Comparison of ENCODE assay signal across 2 cellular contexts in the genomic region with DNA sequence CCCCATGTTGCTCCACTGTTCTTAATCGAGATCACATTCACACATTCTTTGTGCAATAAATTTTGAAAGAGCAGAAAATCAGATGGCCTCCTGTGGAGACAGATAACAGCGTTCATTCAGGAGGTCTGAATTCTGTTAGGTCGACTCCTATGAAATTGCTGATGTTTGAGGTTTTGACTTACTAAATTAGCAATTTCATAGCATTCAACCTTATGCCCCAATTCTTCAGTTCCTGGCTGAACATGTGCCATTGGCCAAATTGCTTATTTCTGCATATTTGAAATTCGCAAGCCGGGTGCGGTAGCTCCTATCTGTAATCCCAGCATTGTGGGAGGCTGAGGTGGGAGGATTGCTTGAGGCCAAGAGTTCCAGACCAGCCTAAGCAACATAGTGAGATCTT.
TF ChIP-seq lines count a peak whose summit lies in the region.

No MANE protein-coding gene starts in this region.

TF ChIP-seq in A549, 52 proteins besides CTCF, POLR2A, EP300 and RAD21:
- no peak for TF ChIP-seq GATA3 (IDR thresholded peaks at IDR 0.05; ENCODE audit: borderline replicate concordance)
- peak; percentile 50 for TF ChIP-seq MAFK (IDR thresholded peaks at IDR 0.05; ENCODE audit: partially characterized antibody)
TF ChIP-seq in A549: peak in this region for 1.

TF ChIP-seq in K562, 482 proteins besides CTCF, POLR2A, EP300 and RAD21:
- peak; percentile 24; the same call in 1 of the 2 replicates for TF ChIP-seq ZNF316 (IDR thresholded peaks at IDR 0.05)
- no peak for TF ChIP-seq BRCA1 (IDR thresholded peaks at IDR 0.05)
- no peak for TF ChIP-seq BRCA1 (CRISPR knock-in tag; IDR thresholded peaks at IDR 0.05)
TF ChIP-seq in K562: peak in this region for 1.
